ENCODE assay signal across 17 cellular contexts in genomic region chr3:49161808-49162530, GRCh38. TPM values are rescaled to one million over a fixed set of nuclear protein-coding genes. Genes with fewer than 3 reads are reported as not detected.
DNase-seq lines count a peak whose midpoint lies in the region; ATAC-seq, FAIRE-seq and TF ChIP-seq lines count a peak whose summit lies in the region.
"Had no signal": no experiment of that assay in that cellular context is flagged by ENCODE, and none has a peak within 500 bp of the region (broad histone marks: within the 10 kb centered on the region; RNA-seq: fewer than 3 reads in every experiment).

No MANE protein-coding gene starts in this region.

- H3K27me3 ChIP-seq in HepG2 (ENCODE audit: control insufficient read depth in 1 of 2, insufficient read depth in 2 of 2, low read length in 2 of 2) (no peaks in the 10 kb centered on the region; a peak in 1 of 5 replicates), right lobe of liver (no peaks in the 10 kb centered on the region), psoas muscle (ENCODE audit: insufficient read depth in 3 of 3, low read length in 2 of 3) (no peaks in the 10 kb centered on the region)
- H3K27me3 ChIP-seq: ascending aorta, vagina had no signal

- intact Hi-C loops in HepG2 (cut with micrococcal nuclease; ENCODE audit: unreplicated experiment) = no loop called here
- intact Hi-C loops in right lobe of liver (cut with DNase I) = no loop called here
- intact Hi-C loops in psoas muscle (cut with DNase I) = no loop called here

- H3K9me3 Mint-ChIP-seq in activated T-cell treated with anti-CD3 and anti-CD28 coated beads, Interleukin-2, amount 50 U/mL, for 72 hours = no peaks in the 10 kb centered on the region
- no peaks in the 10 kb centered on the region for H3K9me3 Mint-ChIP-seq in stimulated activated naive CD8-positive, alpha-beta T cell treated with anti-CD3 and anti-CD28 coated beads, Interleukin-15, amount 100 ng/mL, for 72 hours
- H3K9me3 Mint-ChIP-seq: activated T-helper 1 cell treated with anti-CD3 and anti-CD28 coated beads, Interleukin-12 subunit alpha, Interleukin-12 subunit beta, Interleukin-2, Interleukin-4 antibody, amounts not matched to agents 30 ng/mL and 10 ng/mL and 1 ng/mL, durations not matched to agents 14 hours and 24 hours and 36 hours had no signal

- H3K9ac ChIP-seq in HepG2 (ENCODE audit: insufficient read depth, low read depth, low read length) = no peak overlapping the region

- no peaks in the 10 kb centered on the region for H3K27me3 Mint-ChIP-seq in activated T-cell treated with anti-CD3 and anti-CD28 coated beads, Interleukin-2, amount 50 U/mL, for 72 hours (ENCODE audit: low read depth)
- no peaks in the 10 kb centered on the region for H3K27me3 Mint-ChIP-seq in stimulated activated naive CD8-positive, alpha-beta T cell treated with anti-CD3 and anti-CD28 coated beads, Interleukin-15, amount 100 ng/mL, for 72 hours

- peaks cover 6 to 10% of the 10 kb centered on the region in 2 donors for H3K36me3 Mint-ChIP-seq in activated T-cell treated with anti-CD3 and anti-CD28 coated beads, Interleukin-2, amount 50 U/mL, for 72 hours (ENCODE audit: insufficient read depth in 2 of 2)

- H3K9me3 ChIP-seq in HepG2 (ENCODE audit: low read length) (no peaks in the 10 kb centered on the region), right lobe of liver (no peaks in the 10 kb centered on the region), psoas muscle (no peaks in the 10 kb centered on the region)
- H3K9me3 ChIP-seq: ascending aorta, left ventricle myocardium inferior, vagina had no signal

- no peak for FAIRE-seq in HepG2 (lab: Jason Lieb, UNC)
- FAIRE-seq: TTC549 had no signal

- CTCF ChIA-PET in HepG2 (lab: Yijun Ruan, JAX; ENCODE audit: low intra/inter-chr PET ratio, low total read pairs) = no interaction called here

- H3K79me2 ChIP-seq in HepG2 (ENCODE audit: insufficient read depth, low read length) = peaks cover 16% of the 10 kb centered on the region

- H3K27ac ChIP-seq in HepG2 (ENCODE audit: extremely low read length, insufficient read depth, low read length) (no peak overlapping the region), right lobe of liver (no peak overlapping the region), psoas muscle (no peak overlapping the region)
- H3K27ac ChIP-seq: ascending aorta, left ventricle myocardium inferior, vagina had no signal

- BruUV-seq in HepG2 (replicated peaks; lab: Mats Ljungman, UMichigan) = no TSS peak

- TF ChIP-seq POLR2A in HepG2 (IDR thresholded peaks at IDR 0.05; ENCODE audit: insufficient read depth in 1 of 2, low read depth in 2 of 2, low read length in 2 of 2) (0 out of 4 replicates have a peak, but pooled peaks of 1 of the 2 experiments have one; percentile 20), right lobe of liver (IDR thresholded peaks at IDR 0.05) (no peak)

- H3K4me3 ChIP-seq in HepG2 (replicated peaks in 1 of 3; ENCODE audit: insufficient read depth in 1 of 3, low read depth in 2 of 3, low read length in 3 of 3) = no peak overlapping the region
- no peak overlapping the region for H3K4me3 ChIP-seq in right lobe of liver
- no peak overlapping the region for H3K4me3 ChIP-seq in psoas muscle
- H3K4me3 ChIP-seq: ascending aorta, left ventricle myocardium inferior, vagina had no signal

- peaks cover 5 to 20% of the 10 kb centered on the region in 2 experiments; a peak in 4 of 5 replicates for H3K36me3 ChIP-seq in HepG2 (replicated peaks in 1 of 2; ENCODE audit: control insufficient read depth in 1 of 2, insufficient read depth in 2 of 2, low read length in 2 of 2)
- peaks cover 0 to 13% (median 7%) of the 10 kb centered on the region in 4 donors for H3K36me3 ChIP-seq in right lobe of liver
- peaks cover 5 to 16% of the 10 kb centered on the region in 2 donors for H3K36me3 ChIP-seq in psoas muscle (ENCODE audit: insufficient read depth in 1 of 2, low read depth in 1 of 2)

- TF ChIP-seq EP300 in HepG2 (IDR thresholded peaks at IDR 0.05; ENCODE audit: low read depth in 2 of 2, low read length in 2 of 2) (no peak), HepG2 (CRISPR knock-in tag; IDR thresholded peaks at IDR 0.05; ENCODE audit: borderline replicate concordance) (no peak)

- peak overlapping the region in 1 of 2 donors; percentile 48 for H3K4me3 Mint-ChIP-seq in activated T-cell treated with anti-CD3 and anti-CD28 coated beads, Interleukin-2, amount 50 U/mL, for 72 hours
- peak overlapping the region; percentile 55 to 62 for H3K4me3 Mint-ChIP-seq in stimulated activated naive CD8-positive, alpha-beta T cell treated with anti-CD3 and anti-CD28 coated beads, Interleukin-15, amount 100 ng/mL, for 72 hours
- H3K4me3 Mint-ChIP-seq: activated T-helper 1 cell treated with anti-CD3 and anti-CD28 coated beads, Interleukin-12 subunit alpha, Interleukin-12 subunit beta, Interleukin-2, Interleukin-4 antibody, amounts not matched to agents 30 ng/mL and 10 ng/mL and 1 ng/mL, durations not matched to agents 14 hours and 24 hours and 36 hours had no signal

- no peak overlapping the region for H3K4me2 ChIP-seq in HepG2 (ENCODE audit: low read depth, low read length)

- in situ Hi-C loops in HepG2 (cut with HindIII; ENCODE audit: extremely low pct_ligation_motif_present, low pct_unique_long_range_greater_than_20kb) = loop anchor here (25.0 kb wide), 1 partner anchor 275 kb away; the partner anchor contains the start of gene NICN1

- H3K4me1 Mint-ChIP-seq in activated T-cell treated with anti-CD3 and anti-CD28 coated beads, Interleukin-2, amount 50 U/mL, for 72 hours (ENCODE audit: low read depth) = peaks cover 52% of the 10 kb centered on the region
- peaks cover 59% of the 10 kb centered on the region for H3K4me1 Mint-ChIP-seq in stimulated activated naive CD8-positive, alpha-beta T cell treated with anti-CD3 and anti-CD28 coated beads, Interleukin-15, amount 100 ng/mL, for 72 hours

- POLR2A ChIA-PET in HepG2 (lab: Yijun Ruan, JAX) = interaction anchor here (2.0 kb wide), 1 partner anchor 178 kb away, joined by 5 read pairs; the partner anchor contains the start of gene USP4

- no peaks in the 10 kb centered on the region for H4K20me1 ChIP-seq in HepG2 (ENCODE audit: insufficient read depth, low read length)

- H3K4me1 ChIP-seq in HepG2 (ENCODE audit: insufficient read depth, low read length) (peaks cover 37% of the 10 kb centered on the region), right lobe of liver (peaks cover 0 to 16% (median 7%) of the 10 kb centered on the region in 4 donors), psoas muscle (peaks cover 16% of the 10 kb centered on the region)

- TF ChIP-seq CTCF in HepG2 (CRISPR knock-in tag; IDR thresholded peaks at IDR 0.05) (no peak), right lobe of liver (IDR thresholded peaks at IDR 0.05) (no peak), psoas muscle (IDR thresholded peaks at IDR 0.05) (no peak)

- DNase-seq in HepG2 (ENCODE audit: low spot score) (no peak), right lobe of liver (no peak), psoas muscle (no peak)
- peak in 1 of 2 donors; percentile 42 for DNase-seq in activated T-cell treated with anti-CD3 and anti-CD28 coated beads, Interleukin-2, amount 50 U/mL, for 72 hours
- peak in 1 of 2 donors; percentile 71 for DNase-seq in stimulated activated naive CD8-positive, alpha-beta T cell treated with anti-CD3 and anti-CD28 coated beads, Interleukin-15, amount 100 ng/mL, for 72 hours
- DNase-seq: DMS153; HCEC 1CT; left ventricle myocardium inferior; NCI-H2081; SHP77 treated with DMSO at 0.1 percent for 48 hours; stimulated activated CD4-positive, alpha-beta T cell treated with anti-CD3 and anti-CD28 coated beads, Interleukin-4, amount 100 ng/mL, for 24 hours; stimulated activated naive CD4-positive, alpha-beta T cell had no signal

- no peak for ATAC-seq in HepG2
- ATAC-seq in right lobe of liver = no peak
- ATAC-seq in activated T-cell treated with anti-CD3 and anti-CD28 coated beads, Interleukin-2, amount 50 U/mL, for 72 hours (replicated peaks in 1 of 2) = peak; percentile 37 to 60
- ATAC-seq in stimulated activated naive CD8-positive, alpha-beta T cell treated with anti-CD3 and anti-CD28 coated beads, Interleukin-15, amount 100 ng/mL, for 72 hours = peak; percentile 81
- no peak for ATAC-seq in psoas muscle
- ATAC-seq in HG03432 (IDR thresholded peaks at IDR 0.05; ENCODE audit: unreplicated experiment) = no peak

- H3K27ac Mint-ChIP-seq in activated T-cell treated with anti-CD3 and anti-CD28 coated beads, Interleukin-2, amount 50 U/mL, for 72 hours = no peak overlapping the region
- H3K27ac Mint-ChIP-seq in stimulated activated naive CD8-positive, alpha-beta T cell treated with anti-CD3 and anti-CD28 coated beads, Interleukin-15, amount 100 ng/mL, for 72 hours = peak overlapping the region; percentile 74 to 76
- H3K27ac Mint-ChIP-seq: activated T-helper 1 cell treated with anti-CD3 and anti-CD28 coated beads, Interleukin-12 subunit alpha, Interleukin-12 subunit beta, Interleukin-2, Interleukin-4 antibody, amounts not matched to agents 30 ng/mL and 10 ng/mL and 1 ng/mL, durations not matched to agents 14 hours and 24 hours and 36 hours had no signal

- H2AFZ ChIP-seq in HepG2 (ENCODE audit: low read length) = no peak overlapping the region

- no peak for TF ChIP-seq RAD21 in HepG2 (CRISPR knock-in tag; IDR thresholded peaks at IDR 0.05)

- WGBS in HepG2 (ENCODE audit: low lambda C conversion rate) = 100% methylated on average over 1 of the region's 3 CpGs
- whole genome bisulfite sequencing in right lobe of liver (ENCODE audit: insufficient coverage, low coverage, low lambda C conversion rate, missing lambda C conversion rate) = 40% methylated on average over 1 of the region's 3 CpGs
- WGBS in psoas muscle, 3 donors = 81 to 88% (median 88%) methylated on average over 3 of the region's 3 CpGs

RNA-seq across cellular contexts. Expression of gene CCDC71, which starts 4.2 kb away (rescaled TPM):
- total RNA-seq in HepG2 (2016; rRNA removed; fragmentation: Illumina TruSeq; extraction: Trizol) (13.3 and 14.3 TPM in 2 replicates), right lobe of liver (10 to 100 TPM in 2 of 6 experiments, 1 to 10 TPM in 4; 8.0 to 18.9 (median 8.6) TPM), psoas muscle (10 to 100 TPM; 12.6 to 20.5 (median 14.7) TPM)
- 4.1 and 4.7 TPM in 2 replicates for total RNA-seq in HepG2 (2016; cell fraction: cytosol; rRNA removed; fragmentation: Illumina TruSeq; extraction: Trizol; ENCODE audit: low read depth)
- total RNA-seq in HepG2 (2016; cell fraction: insoluble cytoplasmic fraction; rRNA removed; fragmentation: Illumina TruSeq; extraction: Trizol) = 12.6 and 13.9 TPM in 2 replicates
- 10.5 and 10.7 TPM in 2 replicates for total RNA-seq in HepG2 (2016; cell fraction: membrane; rRNA removed; fragmentation: Illumina TruSeq; extraction: Trizol)
- total RNA-seq in HepG2 (2016; cell fraction: nucleus; rRNA removed; fragmentation: Illumina TruSeq; extraction: Trizol) = 9.0 and 9.1 TPM in 2 replicates
- polyA plus RNA-seq in HepG2 (2011; rRNA removed) (9.7 and 14.9 TPM in 2 replicates), psoas muscle (10 to 100 TPM; 20.0 to 26.8 (median 20.8) TPM)
- 11.8 and 15.0 TPM in 2 replicates for polyA plus RNA-seq in HepG2 (2011; cell fraction: cytosol; rRNA removed)
- 12.1 and 12.2 TPM in 2 replicates for polyA plus RNA-seq in HepG2 (2011; cell fraction: nucleus; rRNA removed)
- polyA plus RNA-seq in HepG2 (2012) = 6.4 and 7.7 TPM in 2 replicates
- polyA plus RNA-seq in HepG2 (2016; cell fraction: cytosol; fragmentation: Illumina TruSeq; extraction: Trizol; ENCODE audit: low read depth) = 2.1 and 3.0 TPM in 2 replicates
- 15.2 TPM in 2 replicates for polyA plus RNA-seq in HepG2 (2016; cell fraction: insoluble cytoplasmic fraction; fragmentation: Illumina TruSeq; extraction: Trizol; ENCODE audit: low read depth)
- 5.5 and 5.6 TPM in 2 replicates for polyA plus RNA-seq in HepG2 (2016; cell fraction: membrane; fragmentation: Illumina TruSeq; extraction: Trizol; ENCODE audit: low read depth)
- 9.9 and 12.2 TPM in 2 replicates for polyA plus RNA-seq in HepG2 (2016; cell fraction: nucleus; fragmentation: Illumina TruSeq; extraction: Trizol; ENCODE audit: insufficient read depth, low read depth)
- polyA minus RNA-seq in HepG2 (2011; rRNA and poly(A)+ RNA removed; ENCODE audit: low replicate concordance) = 56.3 and 64.8 TPM in 2 replicates
- polyA minus RNA-seq in HepG2 (2011; cell fraction: cytosol; rRNA and poly(A)+ RNA removed) = 9.1 and 9.9 TPM in 2 replicates
- 24.2 and 24.7 TPM in 2 replicates for polyA minus RNA-seq in HepG2 (2011; cell fraction: nucleus; rRNA and poly(A)+ RNA removed)
- 10 to 100 TPM; 15.7 to 16.8 TPM for total RNA-seq in activated T-cell treated with anti-CD3 and anti-CD28 coated beads, Interleukin-2, amount 50 U/mL, for 72 hours

RNA-seq across cellular contexts. Expression of gene KLHDC8B, which starts 9.4 kb away (rescaled TPM):
- total RNA-seq in HepG2 (2016; rRNA removed; fragmentation: Illumina TruSeq; extraction: Trizol) = 17.2 and 17.7 TPM in 2 replicates
- total RNA-seq in HepG2 (2016; cell fraction: cytosol; rRNA removed; fragmentation: Illumina TruSeq; extraction: Trizol; ENCODE audit: low read depth) = 5.3 and 6.0 TPM in 2 replicates
- total RNA-seq in HepG2 (2016; cell fraction: insoluble cytoplasmic fraction; rRNA removed; fragmentation: Illumina TruSeq; extraction: Trizol) = 18.2 and 18.3 TPM in 2 replicates
- total RNA-seq in HepG2 (2016; cell fraction: membrane; rRNA removed; fragmentation: Illumina TruSeq; extraction: Trizol) = 12.5 and 13.9 TPM in 2 replicates
- total RNA-seq in HepG2 (2016; cell fraction: nucleus; rRNA removed; fragmentation: Illumina TruSeq; extraction: Trizol) = 9.8 and 11.3 TPM in 2 replicates
- polyA plus RNA-seq in HepG2 (2011; rRNA removed) = 17.8 and 25.3 TPM in 2 replicates
- 22.1 and 25.8 TPM in 2 replicates for polyA plus RNA-seq in HepG2 (2011; cell fraction: cytosol; rRNA removed)
- polyA plus RNA-seq in HepG2 (2011; cell fraction: nucleus; rRNA removed) = 23.7 and 30.7 TPM in 2 replicates
- 10.3 and 15.5 TPM in 2 replicates for polyA plus RNA-seq in HepG2 (2012)
- polyA plus RNA-seq in HepG2 (2016; cell fraction: cytosol; fragmentation: Illumina TruSeq; extraction: Trizol; ENCODE audit: low read depth) = 3.5 and 4.4 TPM in 2 replicates
- 15.1 and 17.0 TPM in 2 replicates for polyA plus RNA-seq in HepG2 (2016; cell fraction: insoluble cytoplasmic fraction; fragmentation: Illumina TruSeq; extraction: Trizol; ENCODE audit: low read depth)
- 8.7 and 9.4 TPM in 2 replicates for polyA plus RNA-seq in HepG2 (2016; cell fraction: membrane; fragmentation: Illumina TruSeq; extraction: Trizol; ENCODE audit: low read depth)
- polyA plus RNA-seq in HepG2 (2016; cell fraction: nucleus; fragmentation: Illumina TruSeq; extraction: Trizol; ENCODE audit: insufficient read depth, low read depth) = 19.1 and 19.7 TPM in 2 replicates
- 1.0 and 28.1 TPM in 2 replicates for polyA minus RNA-seq in HepG2 (2011; rRNA and poly(A)+ RNA removed; ENCODE audit: low replicate concordance)
- polyA minus RNA-seq in HepG2 (2011; cell fraction: cytosol; rRNA and poly(A)+ RNA removed) = 8.4 and 13.7 TPM in 2 replicates
- 9.1 and 15.0 TPM in 2 replicates for polyA minus RNA-seq in HepG2 (2011; cell fraction: nucleus; rRNA and poly(A)+ RNA removed)
- total RNA-seq in right lobe of liver = 10 to 100 TPM; 10.4 to 15.2 (median 11.5) TPM
- total RNA-seq in activated T-cell treated with anti-CD3 and anti-CD28 coated beads, Interleukin-2, amount 50 U/mL, for 72 hours = 1 to 10 TPM; 3.0 to 5.4 TPM
- total RNA-seq in psoas muscle = 10 to 100 TPM; 24.7 to 84.5 (median 29.2) TPM
- 10 to 100 TPM; 26.7 to 36.1 (median 28.3) TPM for polyA plus RNA-seq in psoas muscle

RNA-seq across cellular contexts. Expression of gene LAMB2, which starts 29.1 kb away (rescaled TPM):
- total RNA-seq in HepG2 (2016; rRNA removed; fragmentation: Illumina TruSeq; extraction: Trizol) (67.9 and 208 TPM in 2 replicates), right lobe of liver (100 to 1,000 TPM; 129 to 192 (median 163) TPM), psoas muscle (100 to 1,000 TPM; 133 to 220 (median 141) TPM)
- 13.5 and 15.2 TPM in 2 replicates for total RNA-seq in HepG2 (2016; cell fraction: cytosol; rRNA removed; fragmentation: Illumina TruSeq; extraction: Trizol; ENCODE audit: low read depth)
- total RNA-seq in HepG2 (2016; cell fraction: insoluble cytoplasmic fraction; rRNA removed; fragmentation: Illumina TruSeq; extraction: Trizol) = 56.7 and 217 TPM in 2 replicates
- total RNA-seq in HepG2 (2016; cell fraction: membrane; rRNA removed; fragmentation: Illumina TruSeq; extraction: Trizol) = 16.6 and 17.9 TPM in 2 replicates
- total RNA-seq in HepG2 (2016; cell fraction: nucleus; rRNA removed; fragmentation: Illumina TruSeq; extraction: Trizol) = 198 and 230 TPM in 2 replicates
- polyA plus RNA-seq in HepG2 (2011; rRNA removed) (443 and 619 TPM in 2 replicates), psoas muscle (100 to 1,000 TPM in 1 of 3 donors, 10 to 100 TPM in 2; 81.6 to 123 (median 95.3) TPM)
- polyA plus RNA-seq in HepG2 (2011; cell fraction: cytosol; rRNA removed) = 165 and 171 TPM in 2 replicates
- 2,056 and 2,231 TPM in 2 replicates for polyA plus RNA-seq in HepG2 (2011; cell fraction: nucleus; rRNA removed)
- polyA plus RNA-seq in HepG2 (2012) = 234 and 362 TPM in 2 replicates
- polyA plus RNA-seq in HepG2 (2016; cell fraction: cytosol; fragmentation: Illumina TruSeq; extraction: Trizol; ENCODE audit: low read depth) = 7.4 and 10.4 TPM in 2 replicates
- 45.9 and 61.9 TPM in 2 replicates for polyA plus RNA-seq in HepG2 (2016; cell fraction: insoluble cytoplasmic fraction; fragmentation: Illumina TruSeq; extraction: Trizol; ENCODE audit: low read depth)
- 9.9 and 13.5 TPM in 2 replicates for polyA plus RNA-seq in HepG2 (2016; cell fraction: membrane; fragmentation: Illumina TruSeq; extraction: Trizol; ENCODE audit: low read depth)
- polyA plus RNA-seq in HepG2 (2016; cell fraction: nucleus; fragmentation: Illumina TruSeq; extraction: Trizol; ENCODE audit: insufficient read depth, low read depth) = 423 and 430 TPM in 2 replicates
- polyA minus RNA-seq in HepG2 (2011; rRNA and poly(A)+ RNA removed; ENCODE audit: low replicate concordance) = 13.3 and 724 TPM in 2 replicates
- 108 and 211 TPM in 2 replicates for polyA minus RNA-seq in HepG2 (2011; cell fraction: cytosol; rRNA and poly(A)+ RNA removed)
- polyA minus RNA-seq in HepG2 (2011; cell fraction: nucleus; rRNA and poly(A)+ RNA removed) = 147 and 217 TPM in 2 replicates
- 1 to 10 TPM in 1 of 2 donors, under 1 TPM in 1; 0.39 to 1.7 TPM for total RNA-seq in activated T-cell treated with anti-CD3 and anti-CD28 coated beads, Interleukin-2, amount 50 U/mL, for 72 hours
- total RNA-seq: activated T-helper 1 cell treated with anti-CD3 and anti-CD28 coated beads, Interleukin-12 subunit alpha, Interleukin-12 subunit beta, Interleukin-2, Interleukin-4 antibody, amounts not matched to agents 30 ng/mL and 10 ng/mL and 1 ng/mL, durations not matched to agents 14 hours and 24 hours and 36 hours had no signal

RNA-seq across cellular contexts. Expression of gene USP19, which starts 41.3 kb away (rescaled TPM):
- total RNA-seq in HepG2 (2016; rRNA removed; fragmentation: Illumina TruSeq; extraction: Trizol) (31.7 and 33.8 TPM in 2 replicates), right lobe of liver (10 to 100 TPM; 28.0 to 39.0 (median 34.1) TPM), psoas muscle (100 to 1,000 TPM in 2 of 4 donors, 10 to 100 TPM in 2; 79.5 to 109 (median 96.3) TPM)
- 3.2 and 3.3 TPM in 2 replicates for total RNA-seq in HepG2 (2016; cell fraction: cytosol; rRNA removed; fragmentation: Illumina TruSeq; extraction: Trizol; ENCODE audit: low read depth)
- total RNA-seq in HepG2 (2016; cell fraction: insoluble cytoplasmic fraction; rRNA removed; fragmentation: Illumina TruSeq; extraction: Trizol) = 28.9 and 29.8 TPM in 2 replicates
- total RNA-seq in HepG2 (2016; cell fraction: membrane; rRNA removed; fragmentation: Illumina TruSeq; extraction: Trizol) = 7.3 and 7.8 TPM in 2 replicates
- 30.6 and 33.3 TPM in 2 replicates for total RNA-seq in HepG2 (2016; cell fraction: nucleus; rRNA removed; fragmentation: Illumina TruSeq; extraction: Trizol)
- polyA plus RNA-seq in HepG2 (2011; rRNA removed) (28.3 and 36.6 TPM in 2 replicates), psoas muscle (10 to 100 TPM; 29.5 to 94.0 (median 42.9) TPM)
- 20.1 and 31.8 TPM in 2 replicates for polyA plus RNA-seq in HepG2 (2011; cell fraction: cytosol; rRNA removed)
- 90.2 and 110 TPM in 2 replicates for polyA plus RNA-seq in HepG2 (2011; cell fraction: nucleus; rRNA removed)
- polyA plus RNA-seq in HepG2 (2012) = 21.9 and 23.6 TPM in 2 replicates
- polyA plus RNA-seq in HepG2 (2016; cell fraction: cytosol; fragmentation: Illumina TruSeq; extraction: Trizol; ENCODE audit: low read depth) = 0.88 and 1.7 TPM in 2 replicates
- polyA plus RNA-seq in HepG2 (2016; cell fraction: insoluble cytoplasmic fraction; fragmentation: Illumina TruSeq; extraction: Trizol; ENCODE audit: low read depth) = 19.6 and 20.4 TPM in 2 replicates
- polyA plus RNA-seq in HepG2 (2016; cell fraction: membrane; fragmentation: Illumina TruSeq; extraction: Trizol; ENCODE audit: low read depth) = 2.9 and 3.5 TPM in 2 replicates
- 46.8 and 50.9 TPM in 2 replicates for polyA plus RNA-seq in HepG2 (2016; cell fraction: nucleus; fragmentation: Illumina TruSeq; extraction: Trizol; ENCODE audit: insufficient read depth, low read depth)
- 183 and 184 TPM in 2 replicates for polyA minus RNA-seq in HepG2 (2011; rRNA and poly(A)+ RNA removed; ENCODE audit: low replicate concordance)
- 23.4 and 29.4 TPM in 2 replicates for polyA minus RNA-seq in HepG2 (2011; cell fraction: cytosol; rRNA and poly(A)+ RNA removed)
- 26.7 and 30.1 TPM in 2 replicates for polyA minus RNA-seq in HepG2 (2011; cell fraction: nucleus; rRNA and poly(A)+ RNA removed)
- total RNA-seq in activated T-cell treated with anti-CD3 and anti-CD28 coated beads, Interleukin-2, amount 50 U/mL, for 72 hours = 10 to 100 TPM; 65.5 to 92.2 TPM

RNA-seq across cellular contexts. Expression of gene QARS1, which starts 57.4 kb away (rescaled TPM):
- total RNA-seq in HepG2 (2016; rRNA removed; fragmentation: Illumina TruSeq; extraction: Trizol) (307 and 408 TPM in 2 replicates), right lobe of liver (100 to 1,000 TPM in 2 of 6 experiments, 10 to 100 TPM in 4; 81.5 to 148 (median 93.5) TPM), psoas muscle (100 to 1,000 TPM; 120 to 200 (median 144) TPM)
- total RNA-seq in HepG2 (2016; cell fraction: cytosol; rRNA removed; fragmentation: Illumina TruSeq; extraction: Trizol; ENCODE audit: low read depth) = 108 and 142 TPM in 2 replicates
- total RNA-seq in HepG2 (2016; cell fraction: insoluble cytoplasmic fraction; rRNA removed; fragmentation: Illumina TruSeq; extraction: Trizol) = 307 and 376 TPM in 2 replicates
- 314 and 352 TPM in 2 replicates for total RNA-seq in HepG2 (2016; cell fraction: membrane; rRNA removed; fragmentation: Illumina TruSeq; extraction: Trizol)
- 221 and 253 TPM in 2 replicates for total RNA-seq in HepG2 (2016; cell fraction: nucleus; rRNA removed; fragmentation: Illumina TruSeq; extraction: Trizol)
- polyA plus RNA-seq in HepG2 (2011; rRNA removed) (327 and 419 TPM in 2 replicates), psoas muscle (100 to 1,000 TPM; 142 to 166 (median 157) TPM)
- 412 and 463 TPM in 2 replicates for polyA plus RNA-seq in HepG2 (2011; cell fraction: cytosol; rRNA removed)
- polyA plus RNA-seq in HepG2 (2011; cell fraction: nucleus; rRNA removed) = 959 and 1,022 TPM in 2 replicates
- 332 and 451 TPM in 2 replicates for polyA plus RNA-seq in HepG2 (2012)
- 127 and 157 TPM in 2 replicates for polyA plus RNA-seq in HepG2 (2016; cell fraction: cytosol; fragmentation: Illumina TruSeq; extraction: Trizol; ENCODE audit: low read depth)
- polyA plus RNA-seq in HepG2 (2016; cell fraction: insoluble cytoplasmic fraction; fragmentation: Illumina TruSeq; extraction: Trizol; ENCODE audit: low read depth) = 340 and 376 TPM in 2 replicates
- polyA plus RNA-seq in HepG2 (2016; cell fraction: membrane; fragmentation: Illumina TruSeq; extraction: Trizol; ENCODE audit: low read depth) = 292 and 350 TPM in 2 replicates
- 430 and 462 TPM in 2 replicates for polyA plus RNA-seq in HepG2 (2016; cell fraction: nucleus; fragmentation: Illumina TruSeq; extraction: Trizol; ENCODE audit: insufficient read depth, low read depth)
- polyA minus RNA-seq in HepG2 (2011; rRNA and poly(A)+ RNA removed; ENCODE audit: low replicate concordance) = 258 and 464 TPM in 2 replicates
- polyA minus RNA-seq in HepG2 (2011; cell fraction: cytosol; rRNA and poly(A)+ RNA removed) = 175 and 228 TPM in 2 replicates
- polyA minus RNA-seq in HepG2 (2011; cell fraction: nucleus; rRNA and poly(A)+ RNA removed) = 194 and 201 TPM in 2 replicates
- total RNA-seq in activated T-cell treated with anti-CD3 and anti-CD28 coated beads, Interleukin-2, amount 50 U/mL, for 72 hours = 100 to 1,000 TPM; 340 to 371 TPM

Comparison
In these comparisons a context has a peak if more than half of its experiments do, and no peak if none do; other contexts are left out.
1. ATAC-seq: peak in activated T-cell treated with anti-CD3 and anti-CD28 coated beads, Interleukin-2, amount 50 U/mL, for 72 hours (2 of 2) and stimulated activated naive CD8-positive, alpha-beta T cell treated with anti-CD3 and anti-CD28 coated beads, Interleukin-15, amount 100 ng/mL, for 72 hours (single experiment); none in HepG2 (single experiment), right lobe of liver (0 of 4), psoas muscle (0 of 4) and HG03432 (single experiment).
2. RNA of gene LAMB2, which starts 29.1 kb away (total RNA-seq): 13.5 to 230 TPM in HepG2, 129 to 192 TPM in right lobe of liver and 133 to 220 TPM in psoas muscle; 0.39 to 1.7 TPM in activated T-cell treated with anti-CD3 and anti-CD28 coated beads, Interleukin-2, amount 50 U/mL, for 72 hours; every median in the first group is over 4 times any median in the second.